Comparison of ENCODE assay signal across 24 cellular contexts in genomic region chr17:79214940-79215604, GRCh38.
DNase-seq lines count a peak whose midpoint lies in the region; ATAC-seq and TF ChIP-seq lines count a peak whose summit lies in the region.
"Had no signal": no experiment of that assay in that cellular context is flagged by ENCODE, and none has a peak within 500 bp of the region (broad histone marks: within the 10 kb centered on the region; RNA-seq: fewer than 3 reads in every experiment).

No MANE protein-coding gene starts in this region.

- no peak overlapping the region for H3K27ac ChIP-seq in HEK293 (ENCODE audit: extremely low read depth, low read depth, low read length)
- no peak overlapping the region for H3K27ac ChIP-seq in SJCRH30
- H3K27ac ChIP-seq: gastroesophageal sphincter had no signal

- TF ChIP-seq CTCF in HEK293 (tag by site-specific recombination; IDR thresholded peaks at IDR 0.05): no peak
- no peak for TF ChIP-seq CTCF in neural crest cell (conservative IDR thresholded peaks at IDR 0.05)

- H3K4me3 Mint-ChIP-seq in neural crest cell: no peak overlapping the region
- H3K4me3 Mint-ChIP-seq: activated CD4-positive, alpha-beta T cell treated with anti-CD3 and anti-CD28 coated beads, Interleukin-2, amount 10 ng/mL, durations not matched to agents 7 days and 5 days; activated CD8-positive, alpha-beta memory T cell treated with anti-CD3 and anti-CD28 coated beads, Interleukin-2, amount 10 ng/mL, durations not matched to agents 7 days and 5 days; central memory CD8-positive, alpha-beta T cell; naive B cell; WTC11 had no signal

- H3K9me3 Mint-ChIP-seq in neural crest cell: no peaks in the 10 kb centered on the region
- H3K9me3 Mint-ChIP-seq: activated CD4-positive, alpha-beta T cell treated with anti-CD3 and anti-CD28 coated beads, Interleukin-2, amount 10 ng/mL, durations not matched to agents 7 days and 5 days; CD8-positive, alpha-beta memory T cell; central memory CD8-positive, alpha-beta T cell; naive B cell; WTC11 had no signal

- no peaks in the 10 kb centered on the region for H3K9me3 ChIP-seq in HEK293 (ENCODE audit: control insufficient read depth, insufficient read depth, low read depth, low read length)
- no peaks in the 10 kb centered on the region for H3K9me3 ChIP-seq in SJCRH30 (replicated peaks)
- H3K9me3 ChIP-seq: gastroesophageal sphincter had no signal

- H3K4me3 ChIP-seq in HEK293 (ENCODE audit: low read depth, low read length): no peak overlapping the region
- H3K4me3 ChIP-seq in SJCRH30: no peak overlapping the region
- H3K4me3 ChIP-seq: gastroesophageal sphincter had no signal

- H3K36me3 Mint-ChIP-seq in neural crest cell (ENCODE audit: low read depth): no peaks in the 10 kb centered on the region
- H3K36me3 Mint-ChIP-seq: activated CD8-positive, alpha-beta memory T cell treated with anti-CD3 and anti-CD28 coated beads, Interleukin-2, amount 10 ng/mL, durations not matched to agents 7 days and 5 days; CD8-positive, alpha-beta memory T cell; naive B cell; WTC11 had no signal

- H3K36me3 ChIP-seq in HEK293 (ENCODE audit: control insufficient read depth in 2 of 2, insufficient read depth in 1 of 2, low read length in 2 of 2) (no peaks in the 10 kb centered on the region), SJCRH30 (no peaks in the 10 kb centered on the region)
- H3K36me3 ChIP-seq: gastroesophageal sphincter had no signal

- POLR2A ChIA-PET in HEK293 (lab: Yijun Ruan, JAX): no interaction called here

- H3K27ac Mint-ChIP-seq in neural crest cell (ENCODE audit: unreplicated experiment): peak overlapping the region; percentile 67
- H3K27ac Mint-ChIP-seq: activated CD4-positive, alpha-beta T cell treated with anti-CD3 and anti-CD28 coated beads, Interleukin-2, amount 10 ng/mL, durations not matched to agents 7 days and 5 days; activated CD8-positive, alpha-beta memory T cell treated with anti-CD3 and anti-CD28 coated beads, Interleukin-2, amount 10 ng/mL, durations not matched to agents 7 days and 5 days; CD8-positive, alpha-beta memory T cell; naive B cell; WTC11 had no signal

- peaks cover 10% of the 10 kb centered on the region for H3K4me1 Mint-ChIP-seq in neural crest cell
- H3K4me1 Mint-ChIP-seq: activated CD4-positive, alpha-beta T cell treated with anti-CD3 and anti-CD28 coated beads, Interleukin-2, amount 10 ng/mL, durations not matched to agents 7 days and 5 days; activated CD8-positive, alpha-beta memory T cell treated with anti-CD3 and anti-CD28 coated beads, Interleukin-2, amount 10 ng/mL, durations not matched to agents 7 days and 5 days had no signal

- H3K4me1 ChIP-seq in HEK293 (ENCODE audit: control insufficient read depth, insufficient read depth, low read length): no peaks in the 10 kb centered on the region
- no peaks in the 10 kb centered on the region for H3K4me1 ChIP-seq in SJCRH30

- H3K27me3 ChIP-seq in SJCRH30: peaks cover 83% of the 10 kb centered on the region

- DNase-seq in NCI-H2081 (lab: John Stamatoyannopoulos, UW): peak; percentile 38 to 54
- DNase-seq in NCI-H2081 treated with DMSO at 0.1 percent for 48 hours (lab: John Stamatoyannopoulos, UW): no peak
- peak; percentile 87 for DNase-seq in NCI-H82 (lab: John Stamatoyannopoulos, UW)
- DNase-seq in neural crest cell (ENCODE audit: low read depth, low spot score): no peak
- no peak for DNase-seq in SJCRH30
- no peak for DNase-seq in LoVo (ENCODE audit: low spot score)
- DNase-seq: activated CD4-positive, alpha-beta T cell treated with anti-CD3 and anti-CD28 coated beads, Interleukin-2, amount 10 ng/mL, durations not matched to agents 7 days and 5 days; activated CD8-positive, alpha-beta memory T cell treated with anti-CD3 and anti-CD28 coated beads, Interleukin-2, amount 10 ng/mL, durations not matched to agents 7 days and 5 days; activated T-cell treated with anti-CD3 and anti-CD28 coated beads, Interleukin-2, amount 50 U/mL, for 48 hours; CD8-positive, alpha-beta memory T cell; IMR-90; left ventricle myocardium superior; naive B cell; NCI-H1105 treated with DMSO at 0.1 percent for 48 hours; NCI-H774; nucleus accumbens; stimulated activated naive CD4-positive, alpha-beta T cell treated with Interleukin-2 at 50 U/mL for 16 hours; SW 1271; T1000 had no signal

- no peak for ATAC-seq in HG02981 (IDR thresholded peaks at IDR 0.05; ENCODE audit: unreplicated experiment)
- ATAC-seq: activated CD8-positive, alpha-beta memory T cell treated with anti-CD3 and anti-CD28 coated beads, Interleukin-2, amount 10 ng/mL, durations not matched to agents 7 days and 5 days; gastroesophageal sphincter; left ventricle myocardium superior; WTC11 had no signal

- H3K27me3 Mint-ChIP-seq in neural crest cell (ENCODE audit: low read depth): peaks cover 41% of the 10 kb centered on the region

- CTCF ChIA-PET in HEK293 (lab: Yijun Ruan, JAX): interaction anchor here (1.0 kb wide), 1 partner anchor 173 kb away, joined by 3 read pairs; no protein-coding TSS in a partner anchor

TF ChIP-seq in HEK293, 187 proteins besides CTCF, POLR2A, EP300 and RAD21:
- TF ChIP-seq ZFHX2 (tag by site-specific recombination; conservative IDR thresholded peaks at IDR 0.05) (0 out of 2 replicates have a peak, but pooled peaks have one; percentile 11), PBX3 (CRISPR knock-in tag; IDR thresholded peaks at IDR 0.05) (no peak), ZIC2 (tag by site-specific recombination; IDR thresholded peaks at IDR 0.05) (peak; percentile 68), ZNF155 (tag by site-specific recombination; IDR thresholded peaks at IDR 0.05) (no peak), ZNF600 (tag by site-specific recombination; IDR thresholded peaks at IDR 0.05) (0 out of 2 replicates have a peak, but pooled peaks have one; percentile 51), ZNF558 (tag by site-specific recombination; IDR thresholded peaks at IDR 0.05) (no peak), EGR2 (tag by site-specific recombination; IDR thresholded peaks at IDR 0.05; ENCODE audit: low read depth) (peak; percentile 12; the same call in 1 of the 2 replicates), SP2 (tag by site-specific recombination; IDR thresholded peaks at IDR 0.05) (peak; percentile 44)

Comparison
In these comparisons a context has a peak if more than half of its experiments do, and no peak if none do; other contexts are left out.
1. DNase-seq: peak in NCI-H2081 (2 of 2) and NCI-H82 (single experiment); none in NCI-H2081 treated with DMSO at 0.1 percent for 48 hours (single experiment), neural crest cell (single experiment), SJCRH30 (0 of 2) and LoVo (single experiment).